In the genomic region with DNA sequence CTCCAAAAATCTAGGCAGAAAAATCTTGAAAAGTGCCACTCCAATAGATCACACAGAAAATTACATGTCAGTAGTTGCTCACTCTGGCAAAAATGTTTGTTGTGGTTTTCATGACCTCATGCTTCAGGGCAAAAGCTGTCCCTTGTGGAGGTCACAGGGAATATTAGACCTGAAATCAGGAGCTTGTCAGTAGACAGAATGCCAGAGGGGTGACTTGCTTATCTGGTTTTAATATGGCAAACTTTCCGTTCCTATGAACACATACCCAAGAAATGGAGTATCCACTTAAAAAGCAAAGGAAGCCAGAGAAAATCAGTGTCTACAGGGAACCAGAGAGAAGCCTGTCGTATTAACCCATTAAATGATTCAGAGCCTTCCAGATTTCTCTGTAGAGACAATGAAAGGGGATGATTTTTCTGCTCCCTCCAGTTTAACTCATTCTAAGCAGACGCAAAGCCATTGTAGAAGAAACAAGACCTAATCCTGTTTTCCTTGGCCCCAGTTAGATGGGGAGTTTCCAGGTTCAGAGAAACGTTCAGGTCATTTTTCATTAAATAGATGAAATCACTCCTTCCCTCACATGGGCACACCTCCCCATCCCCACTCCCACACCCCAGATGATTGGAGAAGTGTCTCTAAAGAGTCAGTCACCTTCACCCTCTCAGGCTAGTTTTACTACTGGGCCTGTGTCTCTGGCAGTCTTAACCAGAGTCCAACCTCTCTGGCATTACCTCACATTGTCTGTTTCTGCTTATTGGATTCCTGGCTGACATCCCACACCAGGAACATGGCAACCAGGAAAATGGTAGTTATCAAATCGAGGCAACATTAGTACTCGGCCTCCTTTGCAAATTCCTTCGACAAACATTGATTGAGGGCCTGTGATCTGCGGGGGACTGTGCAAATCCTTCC, we compare ENCODE assay signal across 9 cellular contexts. TPM values are rescaled to one million over a fixed set of nuclear protein-coding genes. Genes with fewer than 3 reads are reported as not detected.
DNase-seq lines count a peak whose midpoint lies in the region; ATAC-seq and TF ChIP-seq lines count a peak whose summit lies in the region.
"Had no signal": no experiment of that assay in that cellular context is flagged by ENCODE, and none has a peak within 500 bp of the region (broad histone marks: within the 10 kb centered on the region; RNA-seq: fewer than 3 reads in every experiment).

No MANE protein-coding gene starts in this region.

- peaks cover 39% of the 10 kb centered on the region for H3K4me1 ChIP-seq in PC-3 (ENCODE audit: insufficient read depth, low read length)
- peaks cover 17 to 22% of the 10 kb centered on the region in 2 experiments for H3K4me1 ChIP-seq in trophoblast cell (ENCODE audit: control insufficient read depth in 1 of 2, insufficient read depth in 2 of 2, low read length in 2 of 2)

- peaks cover 34% of the 10 kb centered on the region for H3K79me2 ChIP-seq in PC-3 (ENCODE audit: low read length)
- H3K79me2 ChIP-seq in trophoblast cell (ENCODE audit: control insufficient read depth, insufficient read depth, low read length, poor library complexity), result peaks cover 8% of the 10 kb centered on the region

- peaks cover 6% of the 10 kb centered on the region for H3K79me1 ChIP-seq in trophoblast cell (ENCODE audit: low read length)

- H3K36me3 ChIP-seq in PC-3 (ENCODE audit: low read depth, low read length), result peaks cover 30% of the 10 kb centered on the region
- peaks cover 17 to 20% of the 10 kb centered on the region in 2 experiments for H3K36me3 ChIP-seq in trophoblast cell (ENCODE audit: control insufficient read depth in 1 of 2, insufficient read depth in 2 of 2, low read length in 2 of 2)

- H3K18ac ChIP-seq in trophoblast cell (ENCODE audit: low read length), result no peak overlapping the region

- peak overlapping the region; percentile 93; the same call in 1 of the 2 replicates for H3K9ac ChIP-seq in PC-3 (ENCODE audit: low read length)
- no peak overlapping the region for H3K9ac ChIP-seq in trophoblast cell (ENCODE audit: low read length)

- no peak overlapping the region for H3K23ac ChIP-seq in trophoblast cell (ENCODE audit: low read length)

- H2BK5ac ChIP-seq in trophoblast cell (ENCODE audit: low read depth, low read length, poor library complexity), result no peak overlapping the region

- H4K20me1 ChIP-seq in PC-3 (ENCODE audit: low read length), result peaks cover 35% of the 10 kb centered on the region

- peak overlapping the region; percentile 10 for H2BK12ac ChIP-seq in trophoblast cell (ENCODE audit: low read length)

- TF ChIP-seq CTCF in PC-3 (conservative IDR thresholded peaks at IDR 0.05; ENCODE audit: low read depth, low read length) (0 out of 2 replicates have a peak, but pooled peaks have one; percentile 15), fibroblast of mammary gland (conservative IDR thresholded peaks at IDR 0.05; ENCODE audit: control insufficient read depth, insufficient read depth, low read depth, low read length) (no peak), endothelial cell (IDR thresholded peaks at IDR 0.05; ENCODE audit: unreplicated experiment) (no peak)

- peak overlapping the region; percentile 20 for H4K91ac ChIP-seq in trophoblast cell (ENCODE audit: low read depth, low read length)

- peaks cover 8% of the 10 kb centered on the region for H3K4me1 Mint-ChIP-seq in endothelial cell (ENCODE audit: unreplicated experiment)

- H3K4me2 ChIP-seq in PC-3 (ENCODE audit: low read length) (peak overlapping the region; percentile 87), trophoblast cell (ENCODE audit: low read length) (peak overlapping the region; percentile 31)

- BruUV-seq in PC-3 (replicated peaks; lab: Mats Ljungman, UMichigan), result no TSS peak

- intact Hi-C loops in PC-3 (cut with micrococcal nuclease), result loop anchor here (1.0 to 10.0 kb wide), 6 partner anchors 24 to 338 kb away; no protein-coding TSS in a partner anchor

- H3K4me3 ChIP-seq in PC-3 (ENCODE audit: low read length) (no peak overlapping the region), fibroblast of mammary gland (ENCODE audit: control insufficient read depth, low read depth, low read length) (no peak overlapping the region), trophoblast cell (ENCODE audit: low read depth, low read length) (no peak overlapping the region)

- no peaks in the 10 kb centered on the region for H3K27me3 ChIP-seq in PC-3 (ENCODE audit: low read length)
- H3K27me3 ChIP-seq in trophoblast cell (ENCODE audit: insufficient read depth, low read length), result no peaks in the 10 kb centered on the region

- no peak overlapping the region for H4K12ac ChIP-seq in trophoblast cell (ENCODE audit: low read depth, low read length)

- peak; percentile 44 for ATAC-seq in PC-3
- ATAC-seq in GM21381 (IDR thresholded peaks at IDR 0.05; ENCODE audit: unreplicated experiment), result no peak

- DNase-seq in EL (peak; percentile 80), PC-3 (peak; percentile 91), fibroblast of mammary gland (ENCODE audit: low read depth) (peak; percentile 70), trophoblast cell (peak; percentile 19 to 27), endothelial cell (ENCODE audit: low spot score) (no peak), foreskin melanocyte (no peak), hippocampal formation (lab: John Stamatoyannopoulos, UW) (no peak)

- CTCF ChIA-PET in PC-3 (lab: Charles Lee), result no interaction called here

- H3K9me2 ChIP-seq in PC-3 (replicated peaks; ENCODE audit: low read length), result no peaks in the 10 kb centered on the region

- no CpG with 5 or more reads among the region's 8 CpGs for WGBS in trophoblast cell (ENCODE audit: extremely low coverage, insufficient coverage, insufficient read length)

- peaks cover 11% of the 10 kb centered on the region for H3K36me3 Mint-ChIP-seq in endothelial cell (ENCODE audit: low read depth, unreplicated experiment)

- H3F3A ChIP-seq in PC-3 (ENCODE audit: low read length, unreplicated experiment), result peaks cover 25% of the 10 kb centered on the region

- no peak overlapping the region for H2AK5ac ChIP-seq in trophoblast cell (ENCODE audit: low read length)

- H3K27ac ChIP-seq in PC-3 (ENCODE audit: low read length) (peak overlapping the region; percentile 66), trophoblast cell (ENCODE audit: low read depth, low read length) (peak overlapping the region; percentile 71)

- H3K9me3 Mint-ChIP-seq in endothelial cell (ENCODE audit: unreplicated experiment), result no peaks in the 10 kb centered on the region

- no peak overlapping the region for H3K14ac ChIP-seq in trophoblast cell (ENCODE audit: low read length)

- H3K9me3 ChIP-seq in PC-3 (ENCODE audit: low read length) (no peaks in the 10 kb centered on the region), trophoblast cell (ENCODE audit: insufficient read depth, low read depth, low read length) (no peaks in the 10 kb centered on the region)

- H3K27me3 Mint-ChIP-seq in endothelial cell (ENCODE audit: unreplicated experiment), result peaks cover 2% of the 10 kb centered on the region

- no peak overlapping the region for H4K8ac ChIP-seq in trophoblast cell (ENCODE audit: low read depth, low read length)

- H2BK120ac ChIP-seq in trophoblast cell (ENCODE audit: insufficient read depth, low read length, poor library complexity), result peak overlapping the region; percentile 6

- POLR2A ChIA-PET in PC-3 (lab: Charles Lee; ENCODE audit: unreplicated experiment), result interaction anchor here (0.6 to 0.7 kb wide), 5 partner anchors 263 to 798 kb away, joined by 3 to 8 read pairs (median 4); no protein-coding TSS in a partner anchor

- no peak overlapping the region for H3K4me3 Mint-ChIP-seq in endothelial cell (ENCODE audit: unreplicated experiment)

- H3K4ac ChIP-seq in trophoblast cell (ENCODE audit: low read depth, low read length), result no peak overlapping the region

- H2AFZ ChIP-seq in PC-3 (ENCODE audit: low read length) (no peak overlapping the region), trophoblast cell (ENCODE audit: insufficient read depth, low read length, poor library complexity) (no peak overlapping the region)

- no peak overlapping the region for H3K27ac Mint-ChIP-seq in endothelial cell (ENCODE audit: unreplicated experiment)

RNA-seq across cellular contexts. Expression of gene SOX9, which starts 6.0 kb away (rescaled TPM):
- 119 and 151 TPM in 2 replicates for total RNA-seq in PC-3 (2014; rRNA removed)
- polyA plus RNA-seq in trophoblast cell (2013), result 34.9 and 36.2 TPM in 2 replicates
- 5.1 TPM for total RNA-seq in endothelial cell (ENCODE audit: unreplicated experiment)
- total RNA-seq: endothelial cell of umbilical vein had no signal
- polyA plus RNA-seq: endothelial cell of umbilical vein had no signal

Comparison
In these comparisons a context has a peak if more than half of its experiments do, and no peak if none do; other contexts are left out.
1. DNase-seq: peak in EL (single experiment), PC-3 (single experiment), fibroblast of mammary gland (single experiment) and trophoblast cell (2 of 2); none in endothelial cell (single experiment), foreskin melanocyte (single experiment) and hippocampal formation (0 of 2).
2. RNA of gene SOX9, which starts 6.0 kb away (total RNA-seq): 119 to 151 TPM in PC-3; 5.1 TPM in endothelial cell (single experiment); every median in the first group is over 10 times any median in the second.